In the genomic region with DNA sequence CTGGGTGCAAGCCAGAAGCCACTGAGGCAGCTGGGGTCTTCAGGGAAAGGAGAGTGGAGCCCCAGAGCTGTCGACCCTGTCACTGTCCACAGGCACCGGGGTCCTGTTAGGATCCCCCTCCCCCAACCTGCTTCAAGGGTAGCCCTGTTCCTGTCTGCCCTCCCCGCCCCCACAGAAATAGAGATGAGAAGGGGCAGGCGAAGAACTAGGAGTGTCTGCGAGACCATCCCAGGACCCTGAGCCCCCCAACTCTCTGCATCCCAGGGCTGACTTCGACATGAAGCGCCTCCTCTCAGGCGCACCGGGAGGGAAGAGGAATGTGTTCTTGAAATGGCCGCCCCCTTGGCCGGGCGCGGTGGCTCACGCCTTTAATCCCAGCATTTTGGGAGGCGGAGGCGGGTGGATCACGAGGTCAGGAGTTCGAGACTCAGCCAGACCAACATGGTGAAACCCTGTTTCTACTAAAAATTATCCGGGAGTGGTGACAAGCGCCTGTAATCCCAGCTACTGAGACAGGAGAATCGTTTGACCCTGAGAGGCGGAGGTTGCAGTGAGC, we compare ENCODE assay signal across 8 cellular contexts. TPM values are rescaled to one million over a fixed set of nuclear protein-coding genes. Genes with fewer than 3 reads are reported as not detected.
DNase-seq lines count a peak whose midpoint lies in the region; ATAC-seq and TF ChIP-seq lines count a peak whose summit lies in the region.

No MANE protein-coding gene starts in this region.

- H3K36me3 ChIP-seq in iPS-18a (ENCODE audit: control insufficient read depth, low read depth, low read length): no peaks in the 10 kb centered on the region
- H3K36me3 ChIP-seq in spleen: no peaks in the 10 kb centered on the region

- H3K4me1 ChIP-seq in iPS-18a (ENCODE audit: control insufficient read depth, low read depth, low read length) (no peaks in the 10 kb centered on the region), spleen (peaks cover 4 to 66% (median 34%) of the 10 kb centered on the region in 6 donors)

- peak overlapping the region; percentile 86 for H3K9ac ChIP-seq in iPS-18a (ENCODE audit: low read length)

- H3K27me3 ChIP-seq in iPS-18a (ENCODE audit: control insufficient read depth, insufficient read depth, low read length): no peaks in the 10 kb centered on the region
- H3K27me3 ChIP-seq in spleen (replicated peaks in 1 of 7): no peaks in the 10 kb centered on the region

- peak; percentile 3 to 64 (median 60) for DNase-seq in NCI-H1417 (lab: John Stamatoyannopoulos, UW)
- no peak for DNase-seq in NCI-H1417 treated with DMSO at 0.1 percent for 48 hours (lab: John Stamatoyannopoulos, UW)
- peak; percentile 27 for DNase-seq in amniotic epithelial cell (ENCODE audit: low read depth)
- DNase-seq in spleen: no peak
- DNase-seq in foreskin melanocyte: no peak
- no peak for DNase-seq in SK-N-DZ (ENCODE audit: low spot score)

- no peak for TF ChIP-seq POLR2A in spleen (IDR thresholded peaks at IDR 0.05)

- H3K9me3 ChIP-seq in iPS-18a (ENCODE audit: control insufficient read depth, low read depth, low read length) (no peaks in the 10 kb centered on the region), spleen (no peaks in the 10 kb centered on the region)

- intact Hi-C loops in spleen (cut with DNase I; ENCODE audit: low total_unique reads): no loop called here

- no peak for TF ChIP-seq CTCF in spleen (IDR thresholded peaks at IDR 0.05 in 8 of 11, conservative IDR thresholded peaks at IDR 0.05 in 3 of 11)

- WGBS in spleen, 5 donors: 24 to 38% (median 27%) methylated on average over 21 to 22 of the region's 22 CpGs

- ATAC-seq in HG03354 (IDR thresholded peaks at IDR 0.05; ENCODE audit: poor library complexity, severe bottlenecking, unreplicated experiment): peak; percentile 5

- H3K27ac ChIP-seq in iPS-18a (ENCODE audit: low read length) (peak overlapping the region; percentile 82), spleen (peak overlapping the region; percentile 85 to 94 (median 91))

- H3K4me3 ChIP-seq in iPS-18a (ENCODE audit: low read length) (peak overlapping the region; percentile 90), spleen (peak overlapping the region; percentile 45 to 85 (median 61))

RNA-seq across cellular contexts. Expression of a gene that starts 0.6 kb away (rescaled TPM):
- 1 to 10 TPM; 5.0 to 7.4 (median 6.0) TPM for total RNA-seq in spleen
- polyA plus RNA-seq in spleen: 1 to 10 TPM in 1 of 3 donors, under 1 TPM in 2; 0.55 to 1.3 (median 0.72) TPM
- polyA plus RNA-seq in SK-N-DZ (2014; cell fraction: cytosol; rRNA removed): 4.2 and 5.7 TPM in 2 replicates
- 3.6 and 4.7 TPM in 2 replicates for polyA plus RNA-seq in SK-N-DZ (2014; cell fraction: nucleus; rRNA removed)

RNA-seq across cellular contexts. Expression of a gene that starts 2.7 kb away (rescaled TPM):
- 100 to 1,000 TPM in 1 of 7 donors, 10 to 100 TPM in 6; 24.9 to 103 (median 49.5) TPM for total RNA-seq in spleen
- 100 to 1,000 TPM; 315 to 472 (median 377) TPM for polyA plus RNA-seq in spleen
- polyA plus RNA-seq in SK-N-DZ (2014; cell fraction: cytosol; rRNA removed): not detected in 2 replicates
- polyA plus RNA-seq in SK-N-DZ (2014; cell fraction: nucleus; rRNA removed): not detected in 2 replicates

RNA-seq across cellular contexts. Expression of a gene that starts 11.3 kb away (rescaled TPM):
- total RNA-seq in spleen: under 1 TPM in 4 of 7 donors, not detected in 3; 0.44 to 0.97 (median 0.76) TPM
- 1 to 10 TPM in 1 of 3 donors, under 1 TPM in 2; 0.29 to 1.4 (median 0.59) TPM for polyA plus RNA-seq in spleen
- 0.13 TPM in 1 of 2 replicates, not detected in the other for polyA plus RNA-seq in SK-N-DZ (2014; cell fraction: cytosol; rRNA removed)
- 0.10 and 0.27 TPM in 2 replicates for polyA plus RNA-seq in SK-N-DZ (2014; cell fraction: nucleus; rRNA removed)

RNA-seq across cellular contexts. Expression of a gene that starts 16.3 kb away (rescaled TPM):
- 100 to 1,000 TPM in 1 of 7 donors, 10 to 100 TPM in 6; 16.8 to 101 (median 83.4) TPM for total RNA-seq in spleen
- polyA plus RNA-seq in spleen: 100 to 1,000 TPM; 117 to 189 (median 167) TPM
- 9.1 and 9.4 TPM in 2 replicates for polyA plus RNA-seq in SK-N-DZ (2014; cell fraction: cytosol; rRNA removed)
- 0.59 and 46.4 TPM in 2 replicates for polyA plus RNA-seq in SK-N-DZ (2014; cell fraction: nucleus; rRNA removed)

RNA-seq across cellular contexts. Expression of a gene that starts 21.1 kb away (rescaled TPM):
- total RNA-seq in spleen: 10 to 100 TPM in 1 of 7 donors, 1 to 10 TPM in 5, under 1 TPM in 1; 0.66 to 11.0 (median 3.3) TPM
- 1 to 10 TPM; 4.4 to 6.8 (median 4.7) TPM for polyA plus RNA-seq in spleen
- 10.3 and 16.4 TPM in 2 replicates for polyA plus RNA-seq in SK-N-DZ (2014; cell fraction: cytosol; rRNA removed)
- 9.8 and 16.6 TPM in 2 replicates for polyA plus RNA-seq in SK-N-DZ (2014; cell fraction: nucleus; rRNA removed)

Comparison
In these comparisons a context has a peak if more than half of its experiments do, and no peak if none do; other contexts are left out.
1. DNase-seq: peak in NCI-H1417 (3 of 3) and amniotic epithelial cell (single experiment); none in NCI-H1417 treated with DMSO at 0.1 percent for 48 hours (single experiment), spleen (single experiment), foreskin melanocyte (single experiment) and SK-N-DZ (single experiment).